ENCODE assay signal across 1 cellular context in the genomic region with DNA sequence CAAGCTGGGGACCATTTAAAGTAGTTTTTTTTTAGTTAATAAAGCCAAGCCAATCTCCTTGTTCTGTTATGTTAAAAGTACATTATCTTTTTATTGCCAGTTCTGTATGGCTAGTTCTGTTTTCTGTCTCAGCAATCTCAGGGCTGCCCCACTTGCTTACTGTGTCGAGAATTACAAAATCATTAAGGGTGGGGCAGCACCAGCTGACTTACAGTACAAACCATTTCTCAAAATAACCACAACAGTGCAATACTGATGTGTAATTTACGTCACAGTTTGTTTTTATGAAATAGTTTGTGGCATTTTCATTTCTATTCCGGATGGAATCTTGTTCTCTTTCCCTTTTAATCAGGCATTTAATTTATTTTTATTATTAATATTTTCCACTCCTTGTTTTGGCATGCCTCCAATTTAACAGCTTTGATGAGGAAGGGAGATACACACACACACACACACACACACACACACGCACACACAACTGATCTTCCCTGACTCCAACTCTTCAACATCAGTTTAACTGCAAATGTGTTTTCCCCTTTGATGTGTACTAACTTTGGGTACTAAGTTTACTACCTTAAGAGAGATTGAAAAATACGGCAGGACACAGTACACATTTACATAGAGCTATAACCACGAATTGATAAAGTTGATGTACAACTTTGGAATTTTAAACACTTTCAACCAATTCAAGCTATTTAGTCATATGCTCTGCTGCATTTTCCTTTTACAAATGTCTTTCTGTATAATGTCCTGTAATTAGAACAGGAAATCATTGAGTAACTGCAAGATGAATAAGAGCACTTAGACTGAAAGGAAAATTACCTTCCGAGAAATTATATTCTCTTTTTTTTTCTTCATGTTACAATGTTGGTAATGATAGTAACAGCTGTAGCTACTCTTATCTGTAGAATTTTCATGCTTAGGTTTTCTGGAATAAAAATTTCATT.
TF ChIP-seq lines count a peak whose summit lies in the region.

No MANE protein-coding gene starts in this region.

TF ChIP-seq in SK-N-SH, 30 proteins besides CTCF, POLR2A, EP300 and RAD21 (continued from another document):
- TF ChIP-seq ZBTB33 (IDR thresholded peaks at IDR 0.05; ENCODE audit: borderline replicate concordance, low read depth), result no peak
- no peak for TF ChIP-seq MXI1 (IDR thresholded peaks at IDR 0.05; ENCODE audit: low read depth, low read length)
- TF ChIP-seq, protein P1, sequence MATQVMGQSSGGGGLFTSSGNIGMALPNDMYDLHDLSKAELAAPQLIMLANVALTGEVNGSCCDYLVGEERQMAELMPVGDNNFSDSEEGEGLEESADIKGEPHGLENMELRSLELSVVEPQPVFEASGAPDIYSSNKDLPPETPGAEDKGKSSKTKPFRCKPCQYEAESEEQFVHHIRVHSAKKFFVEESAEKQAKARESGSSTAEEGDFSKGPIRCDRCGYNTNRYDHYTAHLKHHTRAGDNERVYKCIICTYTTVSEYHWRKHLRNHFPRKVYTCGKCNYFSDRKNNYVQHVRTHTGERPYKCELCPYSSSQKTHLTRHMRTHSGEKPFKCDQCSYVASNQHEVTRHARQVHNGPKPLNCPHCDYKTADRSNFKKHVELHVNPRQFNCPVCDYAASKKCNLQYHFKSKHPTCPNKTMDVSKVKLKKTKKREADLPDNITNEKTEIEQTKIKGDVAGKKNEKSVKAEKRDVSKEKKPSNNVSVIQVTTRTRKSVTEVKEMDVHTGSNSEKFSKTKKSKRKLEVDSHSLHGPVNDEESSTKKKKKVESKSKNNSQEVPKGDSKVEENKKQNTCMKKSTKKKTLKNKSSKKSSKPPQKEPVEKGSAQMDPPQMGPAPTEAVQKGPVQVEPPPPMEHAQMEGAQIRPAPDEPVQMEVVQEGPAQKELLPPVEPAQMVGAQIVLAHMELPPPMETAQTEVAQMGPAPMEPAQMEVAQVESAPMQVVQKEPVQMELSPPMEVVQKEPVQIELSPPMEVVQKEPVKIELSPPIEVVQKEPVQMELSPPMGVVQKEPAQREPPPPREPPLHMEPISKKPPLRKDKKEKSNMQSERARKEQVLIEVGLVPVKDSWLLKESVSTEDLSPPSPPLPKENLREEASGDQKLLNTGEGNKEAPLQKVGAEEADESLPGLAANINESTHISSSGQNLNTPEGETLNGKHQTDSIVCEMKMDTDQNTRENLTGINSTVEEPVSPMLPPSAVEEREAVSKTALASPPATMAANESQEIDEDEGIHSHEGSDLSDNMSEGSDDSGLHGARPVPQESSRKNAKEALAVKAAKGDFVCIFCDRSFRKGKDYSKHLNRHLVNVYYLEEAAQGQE (IDR thresholded peaks at IDR 0.05; ENCODE audit: low read depth, low read length), result no peak
- TF ChIP-seq NFIC (IDR thresholded peaks at IDR 0.05; ENCODE audit: borderline replicate concordance), result peak; percentile 8; the same call in 1 of the 2 replicates
- no peak; the same call in 1 of the 2 replicates for TF ChIP-seq POLR2AphosphoS5 (IDR thresholded peaks at IDR 0.05; ENCODE audit: low read depth, low read length)
- no peak for TF ChIP-seq MEF2A (IDR thresholded peaks at IDR 0.05; ENCODE audit: borderline replicate concordance, low read depth)
- TF ChIP-seq SIN3A (IDR thresholded peaks at IDR 0.05; ENCODE audit: borderline replicate concordance, low read depth, low read length), result no peak
- TF ChIP-seq YY1 (IDR thresholded peaks at IDR 0.05; ENCODE audit: low read depth), result no peak
- peak; percentile 21; the same call in 1 of the 2 replicates for TF ChIP-seq PBX3 (IDR thresholded peaks at IDR 0.05)
- no peak for TF ChIP-seq EZH2phosphoT487 (IDR thresholded peaks at IDR 0.05; ENCODE audit: borderline replicate concordance, low read depth)
- TF ChIP-seq JUND (IDR thresholded peaks at IDR 0.05), result no peak
- TF ChIP-seq TAF1 (IDR thresholded peaks at IDR 0.05; ENCODE audit: borderline replicate concordance, low read depth, low read length), result no peak
- TF ChIP-seq, protein P2, sequence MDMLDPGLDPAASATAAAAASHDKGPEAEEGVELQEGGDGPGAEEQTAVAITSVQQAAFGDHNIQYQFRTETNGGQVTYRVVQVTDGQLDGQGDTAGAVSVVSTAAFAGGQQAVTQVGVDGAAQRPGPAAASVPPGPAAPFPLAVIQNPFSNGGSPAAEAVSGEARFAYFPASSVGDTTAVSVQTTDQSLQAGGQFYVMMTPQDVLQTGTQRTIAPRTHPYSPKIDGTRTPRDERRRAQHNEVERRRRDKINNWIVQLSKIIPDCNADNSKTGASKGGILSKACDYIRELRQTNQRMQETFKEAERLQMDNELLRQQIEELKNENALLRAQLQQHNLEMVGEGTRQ (IDR thresholded peaks at IDR 0.05; ENCODE audit: borderline replicate concordance, low read depth, low read length), result no peak
- TF ChIP-seq TCF12 (IDR thresholded peaks at IDR 0.05), result peak; percentile 62
